Comparison of ENCODE assay signal across 11 cellular contexts in genomic region chr5:72465068-72465467, GRCh38. TPM values are rescaled to one million over a fixed set of nuclear protein-coding genes. Genes with fewer than 3 reads are reported as not detected.
DNase-seq lines count a peak whose midpoint lies in the region; ATAC-seq lines count a peak whose summit lies in the region.
"Had no signal": no experiment of that assay in that cellular context is flagged by ENCODE, and none has a peak within 500 bp of the region (broad histone marks: within the 10 kb centered on the region; RNA-seq: fewer than 3 reads in every experiment).

No MANE protein-coding gene starts in this region.

- no peak for DNase-seq in left ventricle myocardium superior
- no peak for DNase-seq in stimulated activated CD4-positive, alpha-beta T cell treated with anti-CD3 and anti-CD28 coated beads, Interleukin-2, amount 100 ng/mL, for 24 hours
- DNase-seq in midbrain (lab: John Stamatoyannopoulos, UW): no peak
- no peak for DNase-seq in cerebellar cortex (ENCODE audit: low spot score)
- DNase-seq in activated gamma-delta T cell (lab: John Stamatoyannopoulos, UW): no peak
- DNase-seq: activated CD4-positive, alpha-beta memory T cell treated with anti-CD3 and anti-CD28 coated beads, Interleukin-2, amount 10 ng/mL, durations not matched to agents 7 days and 5 days; CD8-positive, alpha-beta memory T cell had no signal

- ATAC-seq in GM18867 (IDR thresholded peaks at IDR 0.05; ENCODE audit: unreplicated experiment) (peak; percentile 31), GM21447 (IDR thresholded peaks at IDR 0.05; ENCODE audit: unreplicated experiment) (peak; percentile 32), HG03095 (IDR thresholded peaks at IDR 0.05; ENCODE audit: unreplicated experiment) (peak; percentile 26), left ventricle myocardium superior (peak; percentile 42)
- ATAC-seq: sciatic nerve had no signal

- intact Hi-C loops in left ventricle myocardium superior (cut with micrococcal nuclease): no loop called here

RNA-seq across cellular contexts. Expression of gene ZNF366, which starts 42.1 kb away (rescaled TPM):
- 8.9 TPM for total RNA-seq in left ventricle myocardium superior
- total RNA-seq: activated CD4-positive, alpha-beta memory T cell treated with anti-CD3 and anti-CD28 coated beads, Interleukin-2, amount 10 ng/mL, durations not matched to agents 7 days and 5 days; CD8-positive, alpha-beta memory T cell had no signal
